ENCODE assay signal across 1 cellular context in the genomic region with DNA sequence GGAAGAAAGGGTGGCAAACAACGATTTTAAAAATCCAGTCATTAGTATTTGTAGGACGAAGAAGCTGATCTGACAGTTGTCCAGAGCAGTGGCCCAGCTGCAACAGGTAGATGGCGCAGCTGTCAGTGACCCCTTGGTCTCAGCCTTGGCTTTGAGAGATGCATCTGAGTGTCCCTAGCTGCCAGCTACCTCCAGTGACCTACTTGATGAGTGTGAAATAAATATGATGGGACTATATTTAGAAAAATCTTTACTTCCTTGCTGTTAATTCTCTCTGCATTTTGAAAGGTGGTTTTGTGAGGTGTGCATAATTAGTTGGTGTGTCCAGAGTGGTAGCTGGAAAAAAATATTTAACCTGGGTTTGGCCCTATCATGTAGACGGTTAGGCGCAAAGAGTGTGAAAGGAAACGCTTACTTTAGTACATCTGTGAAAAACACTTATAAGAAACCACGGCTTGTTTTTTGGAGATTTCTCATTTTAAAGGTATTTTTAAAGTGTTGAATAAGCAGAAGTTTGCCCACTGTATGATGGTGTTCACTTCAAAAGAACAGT.
TF ChIP-seq lines count a peak whose summit lies in the region.

No MANE protein-coding gene starts in this region.

TF ChIP-seq in IMR-90, 13 proteins besides CTCF, POLR2A, EP300 and RAD21:
- TF ChIP-seq MXI1 (IDR thresholded peaks at IDR 0.05; ENCODE audit: borderline replicate concordance, low read depth, low read length) = no peak
- TF ChIP-seq SMC3 (IDR thresholded peaks at IDR 0.05; ENCODE audit: low read depth, low read length) = no peak
- no peak for TF ChIP-seq NFE2L2 (IDR thresholded peaks at IDR 0.05; ENCODE audit: low read depth, low read length)
- no peak for TF ChIP-seq RFX5 (IDR thresholded peaks at IDR 0.05; ENCODE audit: low read depth, low read length)
- no peak for TF ChIP-seq RCOR1 (IDR thresholded peaks at IDR 0.05; ENCODE audit: insufficient replicate concordance, low read length)
- TF ChIP-seq BHLHE40 (IDR thresholded peaks at IDR 0.05; ENCODE audit: low read depth, low read length) = no peak
- TF ChIP-seq MAZ (IDR thresholded peaks at IDR 0.05; ENCODE audit: borderline replicate concordance, low read depth, low read length) = no peak
- TF ChIP-seq CEBPB (IDR thresholded peaks at IDR 0.05; ENCODE audit: low read depth, low read length) = no peak
- no peak for TF ChIP-seq USF2 (IDR thresholded peaks at IDR 0.05; ENCODE audit: low read depth, low read length)
- TF ChIP-seq FOS (IDR thresholded peaks at IDR 0.05; ENCODE audit: low read depth, low read length) = no peak
- no peak for TF ChIP-seq MAFK (IDR thresholded peaks at IDR 0.05; ENCODE audit: low read depth, low read length)
- no peak for TF ChIP-seq CHD1 (IDR thresholded peaks at IDR 0.05; ENCODE audit: low read depth, low read length)
- TF ChIP-seq ELK1 (IDR thresholded peaks at IDR 0.05; ENCODE audit: borderline replicate concordance, low read depth, low read length) = no peak
